Comparison of ENCODE assay signal across 9 cellular contexts in the genomic region with DNA sequence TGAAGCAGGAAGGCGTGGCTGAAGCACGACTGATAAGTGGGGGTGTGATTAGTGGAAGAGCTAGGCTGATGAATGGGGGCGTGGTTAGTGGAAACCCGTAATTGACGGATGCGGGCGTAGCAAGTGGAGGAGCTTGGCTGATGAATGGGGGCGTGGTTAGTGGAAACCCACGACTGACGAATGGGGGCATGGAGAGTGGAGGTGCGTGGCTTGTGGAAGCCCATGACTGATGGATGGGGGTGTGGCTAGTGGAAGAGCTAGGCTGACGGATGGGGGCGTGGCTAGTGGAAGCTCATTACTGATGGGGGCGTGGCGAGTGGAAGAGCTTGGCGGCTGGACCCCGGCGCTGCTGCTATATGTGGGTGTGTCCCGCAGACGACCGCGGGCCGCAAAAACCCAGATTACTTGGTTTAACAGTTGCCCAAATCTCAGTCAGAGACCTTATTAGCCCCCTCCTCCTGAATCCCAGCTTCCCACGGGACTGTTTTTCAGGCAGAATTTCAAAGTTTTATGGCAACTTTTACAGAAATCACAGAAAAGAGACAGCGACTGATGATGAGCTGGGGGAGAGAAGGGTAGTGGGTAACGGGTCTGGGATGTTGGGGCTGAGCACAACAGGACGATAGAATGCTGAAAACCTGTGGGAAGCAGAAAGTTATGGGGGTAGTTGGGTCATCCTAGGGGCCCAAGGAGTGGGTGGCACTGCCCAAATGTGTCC. TPM values are rescaled to one million over a fixed set of nuclear protein-coding genes. Genes with fewer than 3 reads are reported as not detected.
DNase-seq lines count a peak whose midpoint lies in the region; ATAC-seq and TF ChIP-seq lines count a peak whose summit lies in the region.
"Had no signal": no experiment of that assay in that cellular context is flagged by ENCODE, and none has a peak within 500 bp of the region (broad histone marks: within the 10 kb centered on the region; RNA-seq: fewer than 3 reads in every experiment).

No MANE protein-coding gene starts in this region.

- peaks cover 4% of the 10 kb centered on the region for H3K27me3 Mint-ChIP-seq in osteocyte (ENCODE audit: unreplicated experiment)

- intact Hi-C loops in tibial artery (cut with DNase I; ENCODE audit: low total_unique reads) = no loop called here

- no peaks in the 10 kb centered on the region for H3K36me3 Mint-ChIP-seq in osteocyte (ENCODE audit: unreplicated experiment)

- peaks cover 8% of the 10 kb centered on the region for H3K4me1 Mint-ChIP-seq in osteocyte (ENCODE audit: unreplicated experiment)

- H3K27me3 ChIP-seq in SJSA1 (replicated peaks) (peaks cover 10% of the 10 kb centered on the region), tibial artery (peaks cover 0 to 88% of the 10 kb centered on the region in 2 donors)

- no peaks in the 10 kb centered on the region for H3K9me3 Mint-ChIP-seq in osteocyte (ENCODE audit: unreplicated experiment)
- H3K9me3 Mint-ChIP-seq: stimulated activated naive CD8-positive, alpha-beta T cell treated with anti-CD3 and anti-CD28 coated beads, Interleukin-15, Interleukin-2, amounts not matched to agents 100 ng/mL and 50 ng/mL, for 24 hours had no signal

- H3K36me3 ChIP-seq in SJSA1 = no peaks in the 10 kb centered on the region
- no peaks in the 10 kb centered on the region for H3K36me3 ChIP-seq in tibial artery

- DNase-seq in GM10266 (ENCODE audit: extremely low spot score) (peak; percentile 95), NCI-H1048 (lab: John Stamatoyannopoulos, UW) (peak; percentile 97), SJSA1 (ENCODE audit: low read depth in 1 of 2, low spot score in 2 of 2) (peak; percentile 92 to 96), glomerular endothelial cell (ENCODE audit: extremely low read depth, low read depth, low spot score) (peak; percentile 94), osteocyte (ENCODE audit: extremely low spot score, unreplicated experiment) (peak; percentile 97), tibial artery (peak; percentile 70 to 76)
- DNase-seq in activated naive CD4-positive, alpha-beta T cell treated with Interleukin-2 at 50 U/mL for 16 hours = peak; percentile 79

- H3K4me3 ChIP-seq in SJSA1 (peak overlapping the region; percentile 6), tibial artery (no peak overlapping the region)

- peaks cover 19% of the 10 kb centered on the region for H3K4me1 ChIP-seq in SJSA1 (replicated peaks)
- peaks cover 0 to 30% (median 25%) of the 10 kb centered on the region in 4 donors for H3K4me1 ChIP-seq in tibial artery

- H3K27ac ChIP-seq in SJSA1 (no peak overlapping the region), tibial artery (no peak overlapping the region)

- TF ChIP-seq CTCF in GM10266 (IDR thresholded peaks at IDR 0.05; ENCODE audit: control insufficient read depth, insufficient read depth, low read depth, missing control alignments) = no peak
- TF ChIP-seq CTCF in osteocyte (IDR thresholded peaks at IDR 0.05) = no peak
- no peak for TF ChIP-seq CTCF in tibial artery (IDR thresholded peaks at IDR 0.05)

- no peak for ATAC-seq in HG02678 (IDR thresholded peaks at IDR 0.05; ENCODE audit: unreplicated experiment)

- H3K27ac Mint-ChIP-seq in osteocyte (ENCODE audit: unreplicated experiment) = no peak overlapping the region
- H3K27ac Mint-ChIP-seq: stimulated activated naive CD8-positive, alpha-beta T cell treated with anti-CD3 and anti-CD28 coated beads, Interleukin-15, Interleukin-2, amounts not matched to agents 100 ng/mL and 50 ng/mL, for 24 hours had no signal

- H3K4me3 Mint-ChIP-seq in osteocyte (ENCODE audit: unreplicated experiment) = no peak overlapping the region
- H3K4me3 Mint-ChIP-seq: stimulated activated naive CD8-positive, alpha-beta T cell treated with anti-CD3 and anti-CD28 coated beads, Interleukin-15, Interleukin-2, amounts not matched to agents 100 ng/mL and 50 ng/mL, for 24 hours had no signal

- H3K9me3 ChIP-seq in SJSA1 (replicated peaks) (no peaks in the 10 kb centered on the region), tibial artery (no peaks in the 10 kb centered on the region)

RNA-seq across cellular contexts. Expression of a gene that starts 9.0 kb away (rescaled TPM):
- total RNA-seq in SJSA1 (2014; rRNA removed; shearing (Covaris generic)) = 25.0 and 50.8 TPM in 2 replicates
- 0.63 and 1.6 TPM in 2 replicates for total RNA-seq in glomerular endothelial cell
- total RNA-seq in osteocyte = 93.8 and 99.0 TPM in 2 replicates

RNA-seq across cellular contexts. Expression of a gene that starts 43.4 kb away (rescaled TPM):
- not detected in 2 replicates for total RNA-seq in SJSA1 (2014; rRNA removed; shearing (Covaris generic))
- not detected in 2 replicates for total RNA-seq in glomerular endothelial cell
- total RNA-seq in osteocyte = 0.05 TPM in 1 of 2 replicates, not detected in the other

RNA-seq across cellular contexts. Expression of a gene that starts 55.7 kb away (rescaled TPM):
- 3.2 and 7.2 TPM in 2 replicates for total RNA-seq in SJSA1 (2014; rRNA removed; shearing (Covaris generic))
- total RNA-seq in glomerular endothelial cell (8.8 and 11.1 TPM in 2 replicates), osteocyte (14.5 and 21.9 TPM in 2 replicates)

Comparison
In these comparisons a context has a peak if more than half of its experiments do, and no peak if none do; other contexts are left out.
1. RNA of a gene that starts 9.0 kb away (total RNA-seq): 93.8 to 99.0 TPM in osteocyte and 25.0 to 50.8 TPM in SJSA1; 0.63 to 1.6 TPM in glomerular endothelial cell; every median in the first group is over 10 times any median in the second.
2. Peak in every context shown above with its lines, with median percentiles within 50 percentile points of each other: DNase-seq.